Comparison of ENCODE assay signal across 10 cellular contexts in genomic region chr14:22895402-22895801, GRCh38. TPM values are rescaled to one million over a fixed set of nuclear protein-coding genes. Genes with fewer than 3 reads are reported as not detected.
"Had no signal": no experiment of that assay in that cellular context is flagged by ENCODE, and none has a peak within 500 bp of the region (broad histone marks: within the 10 kb centered on the region; RNA-seq: fewer than 3 reads in every experiment).

No MANE protein-coding gene starts in this region.

- FAIRE-seq: HepG2 had no signal

- ATAC-seq: HCT116, HepG2 had no signal

- H3K9me3 ChIP-seq: HAP-1 had no signal

- H3K4me3 Mint-ChIP-seq: IgD-negative memory B cell had no signal

- H3K27ac Mint-ChIP-seq: IgD-negative memory B cell had no signal

- DNase-seq: GM23248, GOT3, H7, KG1 had no signal

- H3K27me3 Mint-ChIP-seq: IgD-negative memory B cell had no signal

- H3K4me3 ChIP-seq: GM23248, HAP-1 had no signal

- H3K9me3 Mint-ChIP-seq: IgD-negative memory B cell had no signal

- H2AFZ ChIP-seq: GM23248 had no signal

- H3K9ac ChIP-seq: GM23248 had no signal

- H3K27ac ChIP-seq: GM23248, HL-60 had no signal

RNA-seq across cellular contexts. Expression of gene REM2, which starts 12.4 kb away (rescaled TPM):
- total RNA-seq: HepG2, HT1080 had no signal
- polyA plus RNA-seq: GM23248 had no signal

RNA-seq across cellular contexts. Expression of gene MMP14, which starts 59.0 kb away (rescaled TPM):
- polyA plus RNA-seq: IgD-negative memory B cell had no signal
